In genomic region chr2:213101109-213101508, GRCh38 we compare ENCODE assay signal across 20 cellular contexts.
"Had no signal": no experiment of that assay in that cellular context is flagged by ENCODE, and none has a peak within 500 bp of the region (broad histone marks: within the 10 kb centered on the region; RNA-seq: fewer than 3 reads in every experiment).

No MANE protein-coding gene starts in this region.

- FAIRE-seq: frontal cortex had no signal

- ATAC-seq: activated CD8-positive, alpha-beta memory T cell treated with anti-CD3 and anti-CD28 coated beads, Interleukin-2, amount 10 ng/mL, durations not matched to agents 7 days and 5 days; heart left ventricle; naive thymus-derived CD4-positive, alpha-beta T cell; T-cell had no signal

- H3K27ac ChIP-seq: epithelial cell of prostate, neutrophil, SK-N-MC had no signal

- H3K36me3 ChIP-seq: heart left ventricle, neutrophil had no signal

- H3K4me3 Mint-ChIP-seq: activated CD8-positive, alpha-beta memory T cell treated with anti-CD3 and anti-CD28 coated beads, Interleukin-2, amount 10 ng/mL, durations not matched to agents 7 days and 5 days; activated naive CD4-positive, alpha-beta T cell treated with anti-CD3 and anti-CD28 coated beads, Interleukin-2, amount 50 U/mL, for 24 hours; activated T-cell treated with anti-CD3 and anti-CD28 coated beads, Interleukin-2, amount 50 U/mL, for 4 hours; brain; memory B cell; stimulated activated naive B cell treated with anti-CD40 and anti-IgM and Interleukin-4, amounts not matched to agents 10 μg/mL and 1 μg/mL and 100 μg/mL, for 72 hours had no signal

- DNase-seq: activated CD8-positive, alpha-beta memory T cell treated with anti-CD3 and anti-CD28 coated beads, Interleukin-2, amount 10 ng/mL, durations not matched to agents 7 days and 5 days; activated effector memory CD4-positive, alpha-beta T cell treated with anti-CD3 and anti-CD28 coated beads, Interleukin-2, amount 50 U/mL, for 16 hours; activated T-cell treated with anti-CD3 and anti-CD28 coated beads, Interleukin-2, amount 50 U/mL, for 4 hours; amygdala; effector CD8-positive, alpha-beta T cell; heart left ventricle; mucosa of descending colon; retina; stimulated activated naive B cell treated with anti-CD40 and anti-IgM and Interleukin-4, amounts not matched to agents 10 μg/mL and 1 μg/mL and 100 μg/mL, for 72 hours; T-cell; T-helper 9 cell; trophoblast cell had no signal

- H3K27me3 Mint-ChIP-seq: activated CD8-positive, alpha-beta memory T cell treated with anti-CD3 and anti-CD28 coated beads, Interleukin-2, amount 10 ng/mL, durations not matched to agents 7 days and 5 days; activated naive CD4-positive, alpha-beta T cell treated with anti-CD3 and anti-CD28 coated beads, Interleukin-2, amount 50 U/mL, for 24 hours; memory B cell; stimulated activated naive B cell treated with anti-CD40 and anti-IgM and Interleukin-4, amounts not matched to agents 10 μg/mL and 1 μg/mL and 100 μg/mL, for 72 hours had no signal

- H3K9me3 Mint-ChIP-seq: activated naive CD4-positive, alpha-beta T cell treated with anti-CD3 and anti-CD28 coated beads, Interleukin-2, amount 50 U/mL, for 24 hours; activated T-cell treated with anti-CD3 and anti-CD28 coated beads, Interleukin-2, amount 50 U/mL, for 4 hours; brain; memory B cell; naive thymus-derived CD4-positive, alpha-beta T cell; stimulated activated naive B cell treated with anti-CD40 and anti-IgM and Interleukin-4, amounts not matched to agents 10 μg/mL and 1 μg/mL and 100 μg/mL, for 72 hours; T-cell had no signal

- H3K4me3 ChIP-seq: heart left ventricle, mucosa of descending colon, SK-N-MC had no signal

- H3K27me3 ChIP-seq: heart left ventricle, neutrophil had no signal

- H3K36me3 Mint-ChIP-seq: activated CD8-positive, alpha-beta memory T cell treated with anti-CD3 and anti-CD28 coated beads, Interleukin-2, amount 10 ng/mL, durations not matched to agents 7 days and 5 days; activated naive CD4-positive, alpha-beta T cell treated with anti-CD3 and anti-CD28 coated beads, Interleukin-2, amount 50 U/mL, for 24 hours; brain; memory B cell; naive thymus-derived CD4-positive, alpha-beta T cell; stimulated activated naive B cell treated with anti-CD40 and anti-IgM and Interleukin-4, amounts not matched to agents 10 μg/mL and 1 μg/mL and 100 μg/mL, for 72 hours; T-cell had no signal

- H3K27ac Mint-ChIP-seq: activated naive CD4-positive, alpha-beta T cell treated with anti-CD3 and anti-CD28 coated beads, Interleukin-2, amount 50 U/mL, for 24 hours; brain; memory B cell; stimulated activated naive B cell treated with anti-CD40 and anti-IgM and Interleukin-4, amounts not matched to agents 10 μg/mL and 1 μg/mL and 100 μg/mL, for 72 hours had no signal

- H3K9me3 ChIP-seq: heart left ventricle, mucosa of descending colon, neutrophil had no signal
